Comparison of ENCODE assay signal across 24 cellular contexts in the genomic region with DNA sequence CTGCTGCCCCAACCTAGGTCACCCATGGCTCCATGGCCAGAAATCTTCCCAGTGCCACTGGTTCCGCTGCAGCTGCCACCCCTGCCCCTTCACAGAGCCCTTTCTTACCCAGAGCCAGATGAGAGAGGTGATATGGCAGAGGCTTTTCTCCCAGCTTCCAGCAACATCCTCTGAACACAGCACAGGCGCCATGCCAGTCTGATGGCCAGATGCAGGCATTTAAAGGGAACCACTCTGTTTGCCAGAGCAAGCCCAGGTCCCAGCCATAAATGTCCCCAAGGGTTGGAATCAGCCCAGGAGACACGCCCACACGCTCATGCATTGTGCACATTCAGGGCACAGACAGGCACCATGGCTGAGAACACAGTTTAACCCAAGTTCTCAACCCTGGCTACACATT.
DNase-seq lines count a peak whose midpoint lies in the region; ATAC-seq and TF ChIP-seq lines count a peak whose summit lies in the region.
"Had no signal": no experiment of that assay in that cellular context is flagged by ENCODE, and none has a peak within 500 bp of the region (broad histone marks: within the 10 kb centered on the region; RNA-seq: fewer than 3 reads in every experiment).

No MANE protein-coding gene starts in this region.

- BruUV-seq in PC-3 (replicated peaks; lab: Mats Ljungman, UMichigan) = no TSS peak

- H3K4me1 ChIP-seq in BE2C (peaks cover 9% of the 10 kb centered on the region), PC-3 (ENCODE audit: insufficient read depth, low read length) (no peaks in the 10 kb centered on the region), neuronal stem cell (ENCODE audit: control insufficient read depth in 2 of 2, insufficient read depth in 1 of 2, low read depth in 1 of 2, low read length in 2 of 2) (peaks cover 0 to 1% of the 10 kb centered on the region in 2 donors)

- no peaks in the 10 kb centered on the region for H3F3A ChIP-seq in PC-3 (ENCODE audit: low read length, unreplicated experiment)

- CTCF ChIA-PET in PC-3 (lab: Charles Lee) = no interaction called here

- H2BK120ac ChIP-seq in neuronal stem cell (ENCODE audit: low read depth, low read length) = no peak overlapping the region

- no peak for TF ChIP-seq CTCF in BE2C (IDR thresholded peaks at IDR 0.05; ENCODE audit: low read depth, low read length)
- no peak for TF ChIP-seq CTCF in PC-3 (conservative IDR thresholded peaks at IDR 0.05; ENCODE audit: low read depth, low read length)

- intact Hi-C loops in PC-3 (cut with micrococcal nuclease) = no loop called here

- H4K8ac ChIP-seq in neuronal stem cell (ENCODE audit: low read depth, low read length) = no peak overlapping the region

- peak overlapping the region; percentile 31 for H2BK5ac ChIP-seq in neuronal stem cell (ENCODE audit: low read length)

- H3K27me3 ChIP-seq in BE2C (peaks cover 25% of the 10 kb centered on the region), PC-3 (ENCODE audit: low read length) (no peaks in the 10 kb centered on the region), neuronal stem cell (ENCODE audit: control insufficient read depth in 3 of 3, insufficient read depth in 3 of 3, low read depth in 1 of 3, low read length in 3 of 3) (no peaks in the 10 kb centered on the region)
- H3K27me3 ChIP-seq: SJCRH30 had no signal

- ATAC-seq in PC-3 = peak; percentile 33; the same call in 1 of the 2 replicates
- no peak for ATAC-seq in GM21528 (IDR thresholded peaks at IDR 0.05; ENCODE audit: low FRiP score, unreplicated experiment)
- ATAC-seq: GM12878 had no signal

- no peaks in the 10 kb centered on the region for H3K79me2 ChIP-seq in PC-3 (ENCODE audit: low read length)

- H4K20me1 ChIP-seq in PC-3 (ENCODE audit: low read length) = no peaks in the 10 kb centered on the region

- H2AFZ ChIP-seq in PC-3 (ENCODE audit: low read length) (no peak overlapping the region), neuronal stem cell (ENCODE audit: low read length) (no peak overlapping the region)
- H2AFZ ChIP-seq: GM23248 had no signal

- H3K23ac ChIP-seq in neuronal stem cell (ENCODE audit: low read depth, low read length, poor library complexity) = no peak overlapping the region

- H3K14ac ChIP-seq in neuronal stem cell (ENCODE audit: low read length) = no peak overlapping the region

- H2BK15ac ChIP-seq in neuronal stem cell (ENCODE audit: low read length) = peak overlapping the region; percentile 53

- no peak overlapping the region for H2BK12ac ChIP-seq in neuronal stem cell (ENCODE audit: low read length)

- H3K9me2 ChIP-seq in PC-3 (replicated peaks; ENCODE audit: low read length) = no peaks in the 10 kb centered on the region

- no peaks in the 10 kb centered on the region for H3K79me1 ChIP-seq in neuronal stem cell (ENCODE audit: low read depth, low read length)

- POLR2A ChIA-PET in PC-3 (lab: Charles Lee; ENCODE audit: unreplicated experiment) = interaction anchor here (0.7 kb wide), 1 partner anchor 284 kb away, joined by 4 read pairs; no protein-coding TSS in a partner anchor

- H3K9me3 ChIP-seq in BE2C (no peaks in the 10 kb centered on the region), PC-3 (ENCODE audit: low read length) (no peaks in the 10 kb centered on the region), neuronal stem cell (replicated peaks in 1 of 2; ENCODE audit: control insufficient read depth in 2 of 2, insufficient read depth in 1 of 2, low read depth in 1 of 2, low read length in 2 of 2) (no peaks in the 10 kb centered on the region)
- H3K9me3 ChIP-seq: SJCRH30 had no signal

- DNase-seq in DMS153 treated with DMSO at 0.1 percent for 48 hours (lab: John Stamatoyannopoulos, UW; ENCODE audit: unreplicated experiment) (peak; percentile 5), DMS153 (lab: John Stamatoyannopoulos, UW) (no peak), BE2C (peak; percentile 67), PC-3 (peak; percentile 19), neuronal stem cell (ENCODE audit: low spot score) (no peak), SIG-M5 treated with dmso at 0.1 percent for 504 hours (lab: John Stamatoyannopoulos, UW; ENCODE audit: unreplicated experiment) (no peak), SHP77 (lab: John Stamatoyannopoulos, UW) (no peak)
- DNase-seq: AML-193; CD4-positive, alpha-beta T cell; DMS53; EL; GM23248; HCEC 1CT; MM.1S; NCI-H1105; NCI-H187; NCI-H2171 treated with DMSO at 0.1 percent for 48 hours; NCI-H446; NCI-H526 treated with DMSO at 0.1 percent for 48 hours; NK-92 treated with Interleukin-12 subunit alpha and Interleukin-12 subunit beta, amount 100 ng/mL, for 24 hours; SJCRH30 had no signal

- H3K9ac ChIP-seq in PC-3 (ENCODE audit: low read length) = no peak overlapping the region
- H3K9ac ChIP-seq in neuronal stem cell (ENCODE audit: low read depth, low read length, poor library complexity) = no peak overlapping the region
- H3K9ac ChIP-seq: GM23248 had no signal

- H4K91ac ChIP-seq in neuronal stem cell (ENCODE audit: low read depth, low read length, poor library complexity) = peak overlapping the region; percentile 35

- WGBS in neuronal stem cell (ENCODE audit: extremely low coverage in 2 of 2, insufficient read length in 2 of 2, insufficient replicate concordance in 1 of 2), 2 donors = no CpG with 5 or more reads among the region's 4 CpGs

- H3K36me3 ChIP-seq in BE2C (no peaks in the 10 kb centered on the region), PC-3 (ENCODE audit: low read depth, low read length) (no peaks in the 10 kb centered on the region), neuronal stem cell (replicated peaks in 1 of 2; ENCODE audit: control insufficient read depth in 2 of 2, insufficient read depth in 2 of 2, low read length in 2 of 2) (no peaks in the 10 kb centered on the region)
- H3K36me3 ChIP-seq: SJCRH30 had no signal

- H3K27ac ChIP-seq in PC-3 (ENCODE audit: low read length) (no peak overlapping the region), neuronal stem cell (replicated peaks; ENCODE audit: low read length) (no peak overlapping the region)
- H3K27ac ChIP-seq: 22Rv1, GM23248, SJCRH30 had no signal

- H3K4me2 ChIP-seq in PC-3 (ENCODE audit: low read length) (no peak overlapping the region), neuronal stem cell (ENCODE audit: insufficient read depth, low read length, poor library complexity, severe bottlenecking) (no peak overlapping the region)

- H3K4ac ChIP-seq in neuronal stem cell (ENCODE audit: low read length) = no peak overlapping the region

- H3K4me3 ChIP-seq in BE2C (ENCODE audit: low read depth, low read length) (no peak overlapping the region), PC-3 (ENCODE audit: low read length) (no peak overlapping the region), neuronal stem cell (ENCODE audit: low read length in 2 of 2) (no peak overlapping the region)
- H3K4me3 ChIP-seq: GM12878, GM23248, SJCRH30 had no signal

- no peak overlapping the region for H3K18ac ChIP-seq in neuronal stem cell (ENCODE audit: low read length)

- no peak overlapping the region for H2AK5ac ChIP-seq in neuronal stem cell (ENCODE audit: low read depth, low read length)

Comparison
In these comparisons a context has a peak if more than half of its experiments do, and no peak if none do; other contexts are left out.
1. DNase-seq: peak in DMS153 treated with DMSO at 0.1 percent for 48 hours (single experiment), BE2C (single experiment) and PC-3 (single experiment); none in DMS153 (single experiment), neuronal stem cell (single experiment), SIG-M5 treated with dmso at 0.1 percent for 504 hours (single experiment) and SHP77 (0 of 2).